In the genomic region with DNA sequence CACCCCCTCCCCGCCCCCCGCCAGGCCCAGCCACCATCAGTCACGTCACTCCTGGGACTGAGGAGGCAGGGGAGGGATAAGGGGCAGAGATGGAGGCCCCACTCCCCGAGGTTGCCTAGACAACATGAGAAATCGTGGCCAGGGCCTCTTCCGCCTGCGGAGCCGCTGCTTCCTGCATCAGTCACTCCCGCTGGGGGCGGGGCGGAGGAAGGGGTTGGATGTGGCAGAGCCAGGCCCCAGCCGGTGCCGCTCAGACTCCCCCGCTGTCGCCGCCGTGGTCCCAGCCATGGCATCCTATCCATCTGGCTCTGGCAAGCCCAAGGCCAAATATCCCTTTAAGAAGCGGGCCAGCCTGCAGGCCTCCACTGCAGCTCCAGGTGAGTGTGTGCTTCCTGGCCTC, we compare ENCODE assay signal across 9 cellular contexts. TPM values are rescaled to one million over a fixed set of nuclear protein-coding genes. Genes with fewer than 3 reads are reported as not detected.
A peak's percentile ranks its signal among the peaks of the same experiment; 100 is the strongest.
DNase-seq lines count a peak whose midpoint lies in the region; ATAC-seq and TF ChIP-seq lines count a peak whose summit lies in the region.
"Had no signal": no experiment of that assay in that cellular context is flagged by ENCODE, and none has a peak within 500 bp of the region (broad histone marks: within the 10 kb centered on the region; RNA-seq: fewer than 3 reads in every experiment).

No MANE protein-coding gene starts in this region.

- H3K27ac ChIP-seq in CD4-positive, alpha-beta memory T cell (ENCODE audit: low read depth, low read length), result peak overlapping the region; percentile 96
- peak overlapping the region; percentile 90 for H3K27ac ChIP-seq in HL-60 (replicated peaks)
- peak overlapping the region; percentile 67 to 72 for H3K27ac ChIP-seq in lung (ENCODE audit: low read depth in 1 of 2, low read length in 1 of 2)

- H3K4me1 ChIP-seq in CD4-positive, alpha-beta memory T cell (ENCODE audit: insufficient read depth, low read length), result peaks cover 71% of the 10 kb centered on the region
- peaks cover 0 to 22% of the 10 kb centered on the region in 2 donors for H3K4me1 ChIP-seq in lung (ENCODE audit: control insufficient read depth in 2 of 2, insufficient read depth in 2 of 2, low read length in 2 of 2)

- WGBS in lung, 2 donors, result 1% methylated on average over 18 of the region's 18 CpGs

- peaks cover 2 to 23% of the 10 kb centered on the region in 2 donors for H3K36me3 Mint-ChIP-seq in CD4-positive, alpha-beta memory T cell
- H3K36me3 Mint-ChIP-seq in activated CD8-positive, alpha-beta T cell treated with anti-CD3 and anti-CD28 coated beads for 36 hours (ENCODE audit: low read depth), result peaks cover 10% of the 10 kb centered on the region

- H3K27ac Mint-ChIP-seq in CD4-positive, alpha-beta memory T cell, result peak overlapping the region; percentile 91 to 99 (median 99)
- H3K27ac Mint-ChIP-seq in activated CD8-positive, alpha-beta T cell treated with anti-CD3 and anti-CD28 coated beads for 36 hours, result peak overlapping the region; percentile 93

- H3K36me3 ChIP-seq in CD4-positive, alpha-beta memory T cell (ENCODE audit: insufficient read depth, low read length), result peaks cover 5% of the 10 kb centered on the region
- H3K36me3 ChIP-seq in lung (ENCODE audit: control insufficient read depth in 2 of 2, insufficient read depth in 2 of 2, low read length in 2 of 2), result peaks cover 0 to 2% of the 10 kb centered on the region in 2 donors

- no peaks in the 10 kb centered on the region for H3K27me3 ChIP-seq in CD4-positive, alpha-beta memory T cell (ENCODE audit: insufficient read depth, low read length)
- no peaks in the 10 kb centered on the region for H3K27me3 ChIP-seq in HL-60 (ENCODE audit: insufficient read depth, poor library complexity, severe bottlenecking)
- no peaks in the 10 kb centered on the region for H3K27me3 ChIP-seq in lung (ENCODE audit: control insufficient read depth, insufficient read depth)

- H3K9me3 ChIP-seq in CD4-positive, alpha-beta memory T cell (ENCODE audit: control insufficient read depth in 1 of 2, low read length in 2 of 2), result no peaks in the 10 kb centered on the region
- H3K9me3 ChIP-seq in lung (ENCODE audit: control insufficient read depth in 2 of 2, insufficient read depth in 1 of 2, low read length in 1 of 2), result no peaks in the 10 kb centered on the region

- CTCF ChIA-PET in CD4-positive, alpha-beta memory T cell (lab: Charles Lee; ENCODE audit: partially characterized antibody), result interaction anchor here (0.8 to 3.1 kb wide), 5 partner anchors 8 to 153 kb away, joined by 3 to 26 read pairs (median 8); a partner anchor contains a TSS
- CTCF ChIA-PET in activated CD8-positive, alpha-beta T cell treated with anti-CD3 and anti-CD28 coated beads for 36 hours (lab: Charles Lee), result interaction anchor here (0.6 to 5.9 kb wide), 8 partner anchors 9 to 364 kb away, joined by 3 to 33 read pairs (median 8); a partner anchor contains a TSS

- H3K27me3 Mint-ChIP-seq in CD4-positive, alpha-beta memory T cell, result no peaks in the 10 kb centered on the region
- no peaks in the 10 kb centered on the region for H3K27me3 Mint-ChIP-seq in activated CD8-positive, alpha-beta T cell treated with anti-CD3 and anti-CD28 coated beads for 36 hours

- peaks cover 47 to 86% (median 58%) of the 10 kb centered on the region in 4 donors for H3K4me1 Mint-ChIP-seq in CD4-positive, alpha-beta memory T cell
- H3K4me1 Mint-ChIP-seq in activated CD8-positive, alpha-beta T cell treated with anti-CD3 and anti-CD28 coated beads for 36 hours (ENCODE audit: low read depth), result peaks cover 57% of the 10 kb centered on the region

- peak overlapping the region; percentile 92 to 99 (median 96) for H3K4me3 Mint-ChIP-seq in CD4-positive, alpha-beta memory T cell
- peak overlapping the region; percentile 88 for H3K4me3 Mint-ChIP-seq in activated CD8-positive, alpha-beta T cell treated with anti-CD3 and anti-CD28 coated beads for 36 hours

- peaks cover 0 to 2% (median 0%) of the 10 kb centered on the region in 8 donors for H3K9me3 Mint-ChIP-seq in CD4-positive, alpha-beta memory T cell
- H3K9me3 Mint-ChIP-seq in activated CD8-positive, alpha-beta T cell treated with anti-CD3 and anti-CD28 coated beads for 36 hours, result no peaks in the 10 kb centered on the region

- POLR2A ChIA-PET in CD4-positive, alpha-beta memory T cell (lab: Charles Lee; ENCODE audit: partially characterized antibody), result interaction anchor here (0.6 to 8.3 kb wide), 15 partner anchors 9 to 413 kb away, joined by 3 to 114 read pairs (median 4); a partner anchor contains a TSS
- POLR2A ChIA-PET in activated CD8-positive, alpha-beta T cell treated with anti-CD3 and anti-CD28 coated beads for 36 hours (lab: Charles Lee), result interaction anchor here (1.0 to 3.8 kb wide), 5 partner anchors 13 to 170 kb away, joined by 4 to 26 read pairs (median 4); a partner anchor contains a TSS

- intact Hi-C loops in CD4-positive, alpha-beta memory T cell (cut with micrococcal nuclease), result loop anchor here (1.0 to 5.0 kb wide), 6 partner anchors 73 to 718 kb away; a partner anchor contains a TSS
- intact Hi-C loops in activated CD8-positive, alpha-beta T cell treated with anti-CD3 and anti-CD28 coated beads for 36 hours (cut with micrococcal nuclease), result loop anchor here (5.0 kb wide), 1 partner anchor 74 kb away; a partner anchor contains a TSS

- peak; percentile 96 to 99 (median 97) for DNase-seq in CD4-positive, alpha-beta memory T cell
- peak; percentile 95 to 98 for DNase-seq in HL-60 (ENCODE audit: low read depth in 1 of 2, low spot score in 1 of 2)
- DNase-seq in NCI-H82 treated with DMSO at 0.1 percent for 48 hours (lab: John Stamatoyannopoulos, UW; ENCODE audit: unreplicated experiment), result peak; percentile 68
- peak; percentile 99 for DNase-seq in activated CD8-positive, alpha-beta T cell treated with anti-CD3 and anti-CD28 coated beads for 36 hours
- peak; percentile 91 for DNase-seq in ecto neural progenitor cell (ENCODE audit: low spot score)
- DNase-seq in lung (ENCODE audit: low spot score), result peak; percentile 93
- peak; percentile 86 to 94 (median 88) for DNase-seq in stimulated activated CD4-positive, alpha-beta T cell treated with anti-CD3 and anti-CD28 coated beads, TNF-alpha, amount 100 ng/mL, for 1 hour (ENCODE audit: low read depth in 3 of 3, low spot score in 1 of 3)

- ATAC-seq in GM19467 (IDR thresholded peaks at IDR 0.05; ENCODE audit: unreplicated experiment), result peak; percentile 73
- ATAC-seq in activated CD8-positive, alpha-beta T cell treated with anti-CD3 and anti-CD28 coated beads for 36 hours, result peak; percentile 87
- ATAC-seq in lung (ENCODE audit: insufficient read depth, low FRiP score), result peak; percentile 79

- TF ChIP-seq CTCF in HL-60 (IDR thresholded peaks at IDR 0.05; ENCODE audit: insufficient read depth, low read length), result no peak
- no peak for TF ChIP-seq CTCF in activated CD8-positive, alpha-beta T cell treated with anti-CD3 and anti-CD28 coated beads for 36 hours (IDR thresholded peaks at IDR 0.05)
- TF ChIP-seq CTCF in lung (IDR thresholded peaks at IDR 0.05; ENCODE audit: control extremely low read depth, extremely low read depth), result no peak

- peak overlapping the region; percentile 76 to 93 for H3K4me3 ChIP-seq in CD4-positive, alpha-beta memory T cell (ENCODE audit: low read length in 2 of 2)
- H3K4me3 ChIP-seq in HL-60 (replicated peaks; ENCODE audit: insufficient read depth, low read length) (peak overlapping the region; percentile 94), lung (peak overlapping the region; percentile 51)

RNA-seq across cellular contexts. Expression of a gene that starts 1.3 kb away (rescaled TPM):
- 10 to 100 TPM; 87.0 to 96.1 TPM for total RNA-seq in CD4-positive, alpha-beta memory T cell
- polyA plus RNA-seq in CD4-positive, alpha-beta memory T cell, result 10 to 100 TPM; 43.8 to 56.2 TPM
- total RNA-seq in activated CD8-positive, alpha-beta T cell treated with anti-CD3 and anti-CD28 coated beads for 36 hours, result 100 to 1,000 TPM; 107 to 119 TPM
- 10 to 100 TPM; 35.8 to 57.4 TPM for total RNA-seq in lung
- polyA plus RNA-seq in lung, result 10 to 100 TPM; 16.7 to 53.2 TPM

RNA-seq across cellular contexts. Expression of a gene that starts 1.5 kb away (rescaled TPM):
- not detected for total RNA-seq in CD4-positive, alpha-beta memory T cell
- polyA plus RNA-seq in CD4-positive, alpha-beta memory T cell, result not detected
- total RNA-seq in activated CD8-positive, alpha-beta T cell treated with anti-CD3 and anti-CD28 coated beads for 36 hours, result under 1 TPM; 0.81 to 0.88 TPM
- total RNA-seq in lung, result not detected
- under 1 TPM in 1 of 2 donors, not detected in 1; 0.24 TPM for polyA plus RNA-seq in lung
- total RNA-seq: subcutaneous adipose tissue had no signal

RNA-seq across cellular contexts. Expression of a gene that starts 35.0 kb away (rescaled TPM):
- 10 to 100 TPM; 12.6 to 14.2 TPM for total RNA-seq in CD4-positive, alpha-beta memory T cell
- 10 to 100 TPM in 1 of 2 donors, 1 to 10 TPM in 1; 1.7 to 10.4 TPM for polyA plus RNA-seq in CD4-positive, alpha-beta memory T cell
- total RNA-seq in activated CD8-positive, alpha-beta T cell treated with anti-CD3 and anti-CD28 coated beads for 36 hours, result 10 to 100 TPM in 1 of 2 experiments, 1 to 10 TPM in 1; 8.3 to 10.5 TPM
- total RNA-seq in lung, result 10 to 100 TPM; 18.6 to 19.7 TPM
- polyA plus RNA-seq in lung, result 10 to 100 TPM in 1 of 2 donors, 1 to 10 TPM in 1; 8.8 to 17.1 TPM

RNA-seq across cellular contexts. Expression of a gene that starts 47.0 kb away (rescaled TPM):
- total RNA-seq in CD4-positive, alpha-beta memory T cell, result 10 to 100 TPM; 30.9 to 31.4 TPM
- 10 to 100 TPM; 11.8 to 14.0 TPM for polyA plus RNA-seq in CD4-positive, alpha-beta memory T cell
- total RNA-seq in activated CD8-positive, alpha-beta T cell treated with anti-CD3 and anti-CD28 coated beads for 36 hours, result 10 to 100 TPM; 13.6 to 16.2 TPM
- 100 to 1,000 TPM in 1 of 2 donors, 10 to 100 TPM in 1; 27.6 to 106 TPM for total RNA-seq in lung
- polyA plus RNA-seq in lung, result 10 to 100 TPM in 1 of 2 donors, 1 to 10 TPM in 1; 7.7 to 51.7 TPM

Comparison
In these comparisons a context has a peak if more than half of its experiments do, and no peak if none do; other contexts are left out.
1. Peak in every context shown above with its lines: DNase-seq, ATAC-seq, H3K4me3 ChIP-seq and H3K27ac ChIP-seq.